ENCODE assay signal across 8 cellular contexts in the genomic region with DNA sequence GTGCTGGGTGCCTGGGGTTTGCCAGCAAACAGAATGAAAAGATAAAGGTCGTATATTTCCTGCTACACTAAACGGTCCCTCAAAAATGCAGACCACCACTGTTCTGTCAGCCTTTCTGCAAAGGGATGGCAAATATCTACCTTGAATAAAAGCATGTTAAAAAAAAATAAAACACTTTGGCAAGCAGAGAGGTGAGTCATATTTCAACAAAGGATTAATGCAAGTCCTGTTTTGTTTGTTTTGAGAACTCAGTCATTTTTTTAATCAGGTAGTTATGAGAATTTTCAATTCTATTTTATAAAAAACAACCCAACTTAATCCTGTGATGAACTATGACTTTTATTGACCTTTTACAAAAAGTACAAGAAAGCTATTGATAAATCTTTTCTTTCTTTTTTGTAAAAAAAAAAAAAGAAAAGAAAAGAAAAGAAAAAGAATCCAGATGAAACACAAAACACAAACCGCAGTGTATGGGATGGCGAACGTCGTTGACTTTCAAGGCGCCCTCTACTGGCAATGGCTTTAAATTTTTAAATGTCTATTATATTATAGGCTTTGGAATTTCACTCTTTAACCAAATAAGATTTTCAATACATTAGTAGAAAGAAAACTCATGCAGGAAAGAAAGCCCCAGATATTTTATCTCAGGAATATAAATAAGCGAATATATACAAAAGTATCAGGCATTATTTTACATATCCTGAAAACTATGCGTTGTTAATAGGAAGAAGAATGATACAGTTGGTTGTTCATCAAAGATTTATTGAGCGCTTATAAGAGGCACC.
DNase-seq lines count a peak whose midpoint lies in the region; ATAC-seq and TF ChIP-seq lines count a peak whose summit lies in the region.

No MANE protein-coding gene starts in this region.

- H3K27ac Mint-ChIP-seq in CD4-positive, alpha-beta T cell: no peak overlapping the region

- in situ Hi-C loops in brain microvascular endothelial cell (cut with HindIII; ENCODE audit: low pct_ligation_motif_present, low sequenced_read_pairs): no loop called here

- H3K27ac ChIP-seq in CD4-positive, alpha-beta T cell (ENCODE audit: low read depth, low read length): no peak overlapping the region
- peak overlapping the region; percentile 76 for H3K27ac ChIP-seq in RWPE1
- no peak overlapping the region for H3K27ac ChIP-seq in brain microvascular endothelial cell
- H3K27ac ChIP-seq in stomach: no peak overlapping the region

- peak; percentile 56 for ATAC-seq in CD4-positive, alpha-beta T cell (ENCODE audit: poor library complexity)
- peak; percentile 66 for ATAC-seq in left colon
- ATAC-seq in HG02884 (IDR thresholded peaks at IDR 0.05; ENCODE audit: unreplicated experiment): no peak

- H3K4me1 Mint-ChIP-seq in CD4-positive, alpha-beta T cell (ENCODE audit: low read depth): peaks cover 11% of the 10 kb centered on the region

- H3K9me3 ChIP-seq in CD4-positive, alpha-beta T cell (ENCODE audit: control insufficient read depth, low read length): no peaks in the 10 kb centered on the region
- no peaks in the 10 kb centered on the region for H3K9me3 ChIP-seq in stomach

- 25 to 32% (median 30%) methylated on average over 10 of the region's 10 CpGs for WGBS in stomach, 5 donors

- H3K27me3 ChIP-seq in CD4-positive, alpha-beta T cell (ENCODE audit: control insufficient read depth, insufficient read depth, low read length): no peaks in the 10 kb centered on the region
- H3K27me3 ChIP-seq in H7 (ENCODE audit: control insufficient read depth, insufficient read depth, low read length) (no peaks in the 10 kb centered on the region), brain microvascular endothelial cell (replicated peaks) (no peaks in the 10 kb centered on the region), stomach (no peaks in the 10 kb centered on the region)

- peaks cover 0 to 18% (median 5%) of the 10 kb centered on the region in 4 donors for H3K4me1 ChIP-seq in stomach

- H3K36me3 ChIP-seq in H7 (replicated peaks; ENCODE audit: control insufficient read depth, insufficient read depth, low read length) (no peaks in the 10 kb centered on the region), brain microvascular endothelial cell (replicated peaks) (no peaks in the 10 kb centered on the region), stomach (no peaks in the 10 kb centered on the region)

- CTCF ChIA-PET in CD4-positive, alpha-beta T cell (lab: Charles Lee): interaction anchor here (1.0 to 2.3 kb wide), 4 partner anchors 28 to 291 kb away, joined by 3 to 6 read pairs (median 4); no protein-coding TSS in a partner anchor
- CTCF ChIA-PET in RWPE1 (lab: Yijun Ruan, JAX): interaction anchor here (0.6 to 1.6 kb wide), 9 partner anchors 17 to 664 kb away, joined by 3 to 8 read pairs (median 3); partner anchors contain the start of gene ECT2

- TF ChIP-seq EP300 in stomach (IDR thresholded peaks at IDR 0.05): no peak

- peak; percentile 91 for TF ChIP-seq CTCF in CD4-positive, alpha-beta T cell (IDR thresholded peaks at IDR 0.05)
- TF ChIP-seq CTCF in RWPE1 (conservative IDR thresholded peaks at IDR 0.05; ENCODE audit: low read depth): peak; percentile 81
- peak; percentile 74 for TF ChIP-seq CTCF in brain microvascular endothelial cell (IDR thresholded peaks at IDR 0.05; ENCODE audit: low read depth, low read length, missing control alignments)
- TF ChIP-seq CTCF in stomach (IDR thresholded peaks at IDR 0.05): peak in 4 of 7 experiments; percentile 25 to 58 (median 54)

- H3K4me3 Mint-ChIP-seq in CD4-positive, alpha-beta T cell: no peak overlapping the region

- no peaks in the 10 kb centered on the region for H3K36me3 Mint-ChIP-seq in CD4-positive, alpha-beta T cell (ENCODE audit: low read depth)

- H3K27me3 Mint-ChIP-seq in CD4-positive, alpha-beta T cell: no peaks in the 10 kb centered on the region

- no peaks in the 10 kb centered on the region for H3K9me3 Mint-ChIP-seq in CD4-positive, alpha-beta T cell

- DNase-seq in CD4-positive, alpha-beta T cell: peak in 8 of 10 experiments; percentile 3 to 39 (median 18)
- DNase-seq in H7 (peak; percentile 56), RWPE1 (ENCODE audit: low spot score) (peak; percentile 45), brain microvascular endothelial cell (no peak), left colon (peak in 1 of 2 donors; percentile 45), stomach (peak; percentile 38), GM19238 (ENCODE audit: insufficient read length, low spot score) (no peak)

- no peak overlapping the region for H3K4me3 ChIP-seq in H7 (ENCODE audit: insufficient read depth, low read depth, low read length)
- no peak overlapping the region for H3K4me3 ChIP-seq in brain microvascular endothelial cell (ENCODE audit: low read depth, low read length)
- H3K4me3 ChIP-seq in stomach: no peak overlapping the region

- POLR2A ChIA-PET in CD4-positive, alpha-beta T cell (lab: Charles Lee): no interaction called here
- POLR2A ChIA-PET in RWPE1 (lab: Yijun Ruan, JAX; ENCODE audit: low non-redundant PET): no interaction called here

- no peak for TF ChIP-seq POLR2A in stomach (IDR thresholded peaks at IDR 0.05)

- intact Hi-C loops in CD4-positive, alpha-beta T cell (cut with DNase I, micrococcal nuclease): loop anchor here in 1 of 2 experiments (1.0 kb wide), 1 partner anchor 291 kb away; no protein-coding TSS in a partner anchor
- intact Hi-C loops in left colon (cut with DNase I, micrococcal nuclease) (no loop called here), stomach (cut with DNase I; ENCODE audit: low total_unique reads) (no loop called here)

Comparison
In these comparisons a context has a peak if more than half of its experiments do, and no peak if none do; other contexts are left out.
1. DNase-seq: peak in CD4-positive, alpha-beta T cell (8 of 10), H7 (single experiment), RWPE1 (single experiment) and stomach (single experiment); none in brain microvascular endothelial cell (single experiment) and GM19238 (single experiment).
2. Peak in every context shown above with its lines, with median percentiles within 50 percentile points of each other: CTCF ChIP-seq.